ENCODE assay signal across 8 cellular contexts in the genomic region with DNA sequence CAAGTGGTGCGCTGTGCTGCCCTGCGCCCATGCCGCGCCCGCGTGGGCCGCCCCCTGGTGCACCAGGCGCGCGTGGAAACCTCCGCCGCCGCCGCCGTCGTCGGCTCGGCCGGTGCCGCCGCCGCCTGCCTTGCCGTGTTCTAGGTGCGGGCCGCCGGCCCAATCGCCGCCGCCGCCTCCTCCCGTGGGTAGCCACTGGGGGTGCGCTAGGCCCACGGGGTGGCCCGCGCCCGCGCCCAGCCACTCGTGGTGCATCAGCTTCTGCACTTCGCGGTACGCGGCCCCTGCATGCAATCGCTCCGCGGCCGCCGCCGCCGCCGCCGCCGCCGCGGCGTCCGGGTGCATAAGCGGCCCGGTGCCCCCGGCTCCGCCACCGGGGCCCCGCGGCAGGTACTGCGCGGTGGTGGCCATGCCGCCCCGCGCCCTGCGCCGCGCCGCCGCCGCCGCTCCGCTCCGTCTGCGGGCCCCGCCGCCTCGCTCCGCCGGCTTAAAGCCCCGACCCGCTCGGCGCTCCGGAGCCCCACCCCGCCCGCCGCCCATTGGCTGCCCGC. TPM values are rescaled to one million over a fixed set of nuclear protein-coding genes. Genes with fewer than 3 reads are reported as not detected.
DNase-seq lines count a peak whose midpoint lies in the region; ATAC-seq and TF ChIP-seq lines count a peak whose summit lies in the region.

Gene POU3F1 (minus strand): TSS at position 461 of the 551 bp plus-strand sequence. CDS start 50 bp downstream, at position 411.

- H3K4me3 ChIP-seq in AG10803 (ENCODE audit: low read length) = peak within 1 kb of the TSS; percentile 53
- peak within 1 kb of the TSS; percentile 48 to 78 (median 68) for H3K4me3 ChIP-seq in Peyer's patch
- H3K4me3 ChIP-seq in osteoblast (ENCODE audit: insufficient read depth, low read length) = peak within 1 kb of the TSS; percentile 66

- H2AFZ ChIP-seq in osteoblast (ENCODE audit: low read length) = peak within 1 kb of the TSS; percentile 29

- no peak within 1 kb of the TSS for H3K27ac Mint-ChIP-seq in endothelial cell (ENCODE audit: unreplicated experiment)

- peak within 1 kb of the TSS; percentile 76 for H3K4me2 ChIP-seq in osteoblast (ENCODE audit: insufficient read depth, low read length)

- peaks cover 0 to 27% (median 14%) of the 10 kb centered on the region in 4 donors for H3K4me1 ChIP-seq in Peyer's patch
- H3K4me1 ChIP-seq in osteoblast (ENCODE audit: insufficient read depth, low read length) = no peaks in the 10 kb centered on the region

- no peak for TF ChIP-seq POLR2A in Peyer's patch (IDR thresholded peaks at IDR 0.05)

- DNase-seq in AG10803 (ENCODE audit: low read depth) (no peak), Peyer's patch (no peak), endothelial cell (ENCODE audit: low spot score) (no peak), osteoblast (ENCODE audit: insufficient read length, low spot score, missing footprints) (no peak), COLO829 (ENCODE audit: low spot score) (no peak), cerebellar cortex (ENCODE audit: low spot score) (no peak), SW480 (ENCODE audit: low spot score) (no peak)

- TF ChIP-seq CTCF in AG10803 (conservative IDR thresholded peaks at IDR 0.05; ENCODE audit: low read length) (no peak), Peyer's patch (IDR thresholded peaks at IDR 0.05) (no peak), endothelial cell (IDR thresholded peaks at IDR 0.05; ENCODE audit: unreplicated experiment) (no peak), osteoblast (IDR thresholded peaks at IDR 0.05; ENCODE audit: extremely low read depth, low read depth, low read length) (no peak)

- H3K79me2 ChIP-seq in osteoblast (ENCODE audit: insufficient read depth, low read length) = no peaks in the 10 kb centered on the region

- H3K4me3 Mint-ChIP-seq in endothelial cell (ENCODE audit: unreplicated experiment) = peak within 1 kb of the TSS; percentile 86

- H3K9me3 ChIP-seq in Peyer's patch (no peaks in the 10 kb centered on the region), osteoblast (ENCODE audit: low read depth, low read length) (no peaks in the 10 kb centered on the region)

- peak; percentile 16 for ATAC-seq in GM21381 (IDR thresholded peaks at IDR 0.05; ENCODE audit: unreplicated experiment)

- no peaks in the 10 kb centered on the region for H3K36me3 Mint-ChIP-seq in endothelial cell (ENCODE audit: low read depth, unreplicated experiment)

- H4K20me1 ChIP-seq in osteoblast (ENCODE audit: insufficient read depth, low read length) = peaks cover 3% of the 10 kb centered on the region

- H3K27ac ChIP-seq in Peyer's patch = peak within 1 kb of the TSS in 2 of 4 donors; percentile 38 to 42
- H3K27ac ChIP-seq in osteoblast (ENCODE audit: low read depth, low read length) = no peak within 1 kb of the TSS

- no peaks in the 10 kb centered on the region for H3K9me3 Mint-ChIP-seq in endothelial cell (ENCODE audit: unreplicated experiment)

- H3K27me3 Mint-ChIP-seq in endothelial cell (ENCODE audit: unreplicated experiment) = peaks cover 9% of the 10 kb centered on the region

- H3K36me3 ChIP-seq in Peyer's patch = no peaks in the 10 kb centered on the region
- no peaks in the 10 kb centered on the region for H3K36me3 ChIP-seq in osteoblast (ENCODE audit: insufficient read depth, low read length)

- H3K27me3 ChIP-seq in Peyer's patch (peaks cover 3 to 46% of the 10 kb centered on the region in 2 donors), osteoblast (ENCODE audit: insufficient read depth, low read length) (peaks cover 66% of the 10 kb centered on the region)

- peaks cover 33% of the 10 kb centered on the region for H3K4me1 Mint-ChIP-seq in endothelial cell (ENCODE audit: unreplicated experiment)

RNA-seq across cellular contexts. Expression of gene POU3F1, which starts in this region (rescaled TPM):
- not detected for total RNA-seq in Peyer's patch
- 1.2 TPM for total RNA-seq in endothelial cell (ENCODE audit: unreplicated experiment)
- total RNA-seq in osteoblast = under 0.01 TPM in 2 replicates
